In the genomic region with DNA sequence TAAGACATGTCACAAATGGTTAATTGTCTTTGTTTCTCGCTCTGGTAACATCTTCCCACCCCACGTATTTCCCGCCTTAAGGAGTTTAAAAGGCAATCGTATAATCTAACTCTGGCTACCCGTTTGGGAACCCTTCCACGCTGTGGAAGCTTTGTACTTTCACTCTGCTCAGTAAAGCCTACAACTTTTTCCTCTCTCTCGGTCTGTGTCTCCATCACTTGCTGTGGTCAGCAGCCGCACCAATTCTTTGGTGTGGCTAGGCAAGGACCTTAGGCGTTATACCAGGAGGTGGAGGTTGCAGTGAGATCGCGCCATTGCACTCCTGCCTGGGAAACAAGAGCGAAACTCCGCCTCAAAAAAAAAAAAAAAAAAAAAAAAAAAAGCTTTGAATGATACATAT, we compare ENCODE assay signal across 24 cellular contexts.
A peak's percentile ranks its signal among the peaks of the same experiment; 100 is the strongest.
DNase-seq lines count a peak whose midpoint lies in the region; ATAC-seq and TF ChIP-seq lines count a peak whose summit lies in the region.
"Had no signal": no experiment of that assay in that cellular context is flagged by ENCODE, and none has a peak within 500 bp of the region (broad histone marks: within the 10 kb centered on the region; RNA-seq: fewer than 3 reads in every experiment).

No MANE protein-coding gene starts in this region.

- H3K4me3 ChIP-seq in RWPE2 (ENCODE audit: severe bottlenecking) (no peak overlapping the region), rectal smooth muscle tissue (ENCODE audit: low read length) (peak overlapping the region; percentile 27), right atrium auricular region (no peak overlapping the region)
- H3K4me3 ChIP-seq: cardiac muscle cell had no signal

- no peaks in the 10 kb centered on the region for H3K27me3 Mint-ChIP-seq in activated CD4-positive, alpha-beta T cell treated with anti-CD3 and anti-CD28 coated beads for 36 hours
- no peaks in the 10 kb centered on the region for H3K27me3 Mint-ChIP-seq in chondrocyte (ENCODE audit: low read depth)
- H3K27me3 Mint-ChIP-seq: activated naive CD4-positive, alpha-beta T cell treated with anti-CD3 and anti-CD28 coated beads, Interleukin-2, amount 10 ng/mL, durations not matched to agents 7 days and 5 days; CD4-positive, CD25-positive, alpha-beta regulatory T cell; memory B cell had no signal

- no peak overlapping the region for H3K27ac Mint-ChIP-seq in activated CD4-positive, alpha-beta T cell treated with anti-CD3 and anti-CD28 coated beads for 36 hours
- no peak overlapping the region for H3K27ac Mint-ChIP-seq in chondrocyte (ENCODE audit: unreplicated experiment)
- H3K27ac Mint-ChIP-seq: activated CD8-positive, alpha-beta T cell treated with anti-CD3 and anti-CD28 coated beads, Interleukin-2, amount 10 ng/mL, durations not matched to agents 7 days and 5 days; activated naive CD4-positive, alpha-beta T cell treated with anti-CD3 and anti-CD28 coated beads, Interleukin-2, amount 10 ng/mL, durations not matched to agents 7 days and 5 days; CD4-positive, CD25-positive, alpha-beta regulatory T cell; memory B cell; stimulated activated effector memory CD8-positive, alpha-beta T cell treated with anti-CD3 and anti-CD28 coated beads, Interleukin-12 subunit alpha, Interleukin-12 subunit beta, amount 100 ng/mL, for 72 hours had no signal

- H3K27me3 ChIP-seq in RWPE2 (ENCODE audit: insufficient read depth, poor library complexity, severe bottlenecking) (no peaks in the 10 kb centered on the region), rectal smooth muscle tissue (ENCODE audit: control insufficient read depth, insufficient read depth, low read length) (no peaks in the 10 kb centered on the region), right atrium auricular region (no peaks in the 10 kb centered on the region)
- H3K27me3 ChIP-seq: cardiac muscle cell had no signal

- peaks cover 17% of the 10 kb centered on the region for H3K9me3 Mint-ChIP-seq in activated CD4-positive, alpha-beta T cell treated with anti-CD3 and anti-CD28 coated beads for 36 hours (ENCODE audit: low read depth)
- H3K9me3 Mint-ChIP-seq in chondrocyte (ENCODE audit: low read depth): peaks cover 4% of the 10 kb centered on the region

- H3K9me3 ChIP-seq in RWPE2 (ENCODE audit: severe bottlenecking): no peaks in the 10 kb centered on the region
- H3K9me3 ChIP-seq in right atrium auricular region: peaks cover 0 to 8% of the 10 kb centered on the region in 2 donors

- H3K27ac ChIP-seq in RWPE2 (ENCODE audit: poor library complexity, severe bottlenecking) (no peak overlapping the region), rectal smooth muscle tissue (ENCODE audit: low read depth, low read length) (no peak overlapping the region), right atrium auricular region (no peak overlapping the region)
- H3K27ac ChIP-seq: cardiac muscle cell had no signal

- DNase-seq in ELF-1 (ENCODE audit: low read depth, low spot score) (peak; percentile 59), RWPE2 (ENCODE audit: low spot score) (no peak), kidney tubule cell (ENCODE audit: low spot score) (peak; percentile 9), right atrium auricular region (ENCODE audit: low spot score) (no peak), UCSD-AML1 (lab: John Stamatoyannopoulos, UW; ENCODE audit: unreplicated experiment) (no peak), chondrocyte (ENCODE audit: low spot score) (no peak)
- no peak for DNase-seq in activated CD4-positive, alpha-beta T cell treated with anti-CD3 and anti-CD28 coated beads for 36 hours
- DNase-seq: activated CD8-positive, alpha-beta T cell treated with anti-CD3 and anti-CD28 coated beads, Interleukin-2, amount 10 ng/mL, durations not matched to agents 7 days and 5 days; activated naive CD4-positive, alpha-beta T cell treated with anti-CD3 and anti-CD28 coated beads, Interleukin-2, amount 10 ng/mL, durations not matched to agents 7 days and 5 days; amygdala; CD4-positive, CD25-positive, alpha-beta regulatory T cell; dermis blood vessel endothelial cell; GF-D8; KBM-7; NCI-H187; NCI-H69; Right ventricle myocardium superior; stimulated activated CD4-positive, alpha-beta T cell treated with anti-CD3 and anti-CD28 coated beads, Interleukin-2, amount 100 ng/mL, for 24 hours; T1000 had no signal

- CTCF ChIA-PET in activated CD4-positive, alpha-beta T cell treated with anti-CD3 and anti-CD28 coated beads for 36 hours (lab: Charles Lee): no interaction called here

- H3K9ac ChIP-seq in rectal smooth muscle tissue (ENCODE audit: low read length): no peak overlapping the region

- POLR2A ChIA-PET in activated CD4-positive, alpha-beta T cell treated with anti-CD3 and anti-CD28 coated beads for 36 hours (lab: Charles Lee): no interaction called here

- ATAC-seq in RWPE2 (ENCODE audit: low read depth): 0 out of 3 replicates have a peak, but pooled peaks have one; percentile 25
- no peak for ATAC-seq in activated CD4-positive, alpha-beta T cell treated with anti-CD3 and anti-CD28 coated beads for 36 hours
- ATAC-seq: activated CD4-positive, CD25-positive, alpha-beta regulatory T cell treated with anti-CD3 and anti-CD28 coated beads, Interleukin-2, amount 50 U/mL, for 24 hours; activated CD8-positive, alpha-beta T cell treated with anti-CD3 and anti-CD28 coated beads, Interleukin-2, amount 10 ng/mL, durations not matched to agents 7 days and 5 days; stimulated activated effector memory CD8-positive, alpha-beta T cell treated with anti-CD3 and anti-CD28 coated beads, Interleukin-12 subunit alpha, Interleukin-12 subunit beta, amount 100 ng/mL, for 72 hours had no signal

- H3K4me1 ChIP-seq in RWPE2 (ENCODE audit: insufficient read depth, poor library complexity, severe bottlenecking) (no peaks in the 10 kb centered on the region), rectal smooth muscle tissue (ENCODE audit: control insufficient read depth, insufficient read depth, low read length) (no peaks in the 10 kb centered on the region), right atrium auricular region (no peaks in the 10 kb centered on the region)

- TF ChIP-seq CTCF in RWPE2 (IDR thresholded peaks at IDR 0.05; ENCODE audit: poor library complexity, severe bottlenecking) (no peak), right atrium auricular region (IDR thresholded peaks at IDR 0.05) (no peak), chondrocyte (IDR thresholded peaks at IDR 0.05) (no peak)

- H3K36me3 ChIP-seq in RWPE2 (ENCODE audit: low read depth) (no peaks in the 10 kb centered on the region), rectal smooth muscle tissue (ENCODE audit: control insufficient read depth, insufficient read depth, low read length) (no peaks in the 10 kb centered on the region), right atrium auricular region (no peaks in the 10 kb centered on the region)
- H3K36me3 ChIP-seq: cardiac muscle cell had no signal

- intact Hi-C loops in activated CD4-positive, alpha-beta T cell treated with anti-CD3 and anti-CD28 coated beads for 36 hours (cut with DNase I, micrococcal nuclease): no loop called here

- no peaks in the 10 kb centered on the region for H3K4me1 Mint-ChIP-seq in activated CD4-positive, alpha-beta T cell treated with anti-CD3 and anti-CD28 coated beads for 36 hours
- H3K4me1 Mint-ChIP-seq in chondrocyte (ENCODE audit: low read depth): no peaks in the 10 kb centered on the region
- H3K4me1 Mint-ChIP-seq: activated naive CD4-positive, alpha-beta T cell treated with anti-CD3 and anti-CD28 coated beads, Interleukin-2, amount 10 ng/mL, durations not matched to agents 7 days and 5 days; CD4-positive, CD25-positive, alpha-beta regulatory T cell; memory B cell; stimulated activated effector memory CD8-positive, alpha-beta T cell treated with anti-CD3 and anti-CD28 coated beads, Interleukin-12 subunit alpha, Interleukin-12 subunit beta, amount 100 ng/mL, for 72 hours had no signal

- H3K4me3 Mint-ChIP-seq in activated CD4-positive, alpha-beta T cell treated with anti-CD3 and anti-CD28 coated beads for 36 hours: no peak overlapping the region
- no peak overlapping the region for H3K4me3 Mint-ChIP-seq in chondrocyte (ENCODE audit: unreplicated experiment)
- H3K4me3 Mint-ChIP-seq: activated CD8-positive, alpha-beta T cell treated with anti-CD3 and anti-CD28 coated beads, Interleukin-2, amount 10 ng/mL, durations not matched to agents 7 days and 5 days; activated naive CD4-positive, alpha-beta T cell treated with anti-CD3 and anti-CD28 coated beads, Interleukin-2, amount 10 ng/mL, durations not matched to agents 7 days and 5 days; CD4-positive, CD25-positive, alpha-beta regulatory T cell; memory B cell; stimulated activated effector memory CD8-positive, alpha-beta T cell treated with anti-CD3 and anti-CD28 coated beads, Interleukin-12 subunit alpha, Interleukin-12 subunit beta, amount 100 ng/mL, for 72 hours had no signal

- H3K36me3 Mint-ChIP-seq in activated CD4-positive, alpha-beta T cell treated with anti-CD3 and anti-CD28 coated beads for 36 hours (ENCODE audit: low read depth): no peaks in the 10 kb centered on the region
- no peaks in the 10 kb centered on the region for H3K36me3 Mint-ChIP-seq in chondrocyte (ENCODE audit: low read depth)
- H3K36me3 Mint-ChIP-seq: activated naive CD4-positive, alpha-beta T cell treated with anti-CD3 and anti-CD28 coated beads, Interleukin-2, amount 10 ng/mL, durations not matched to agents 7 days and 5 days; CD4-positive, CD25-positive, alpha-beta regulatory T cell; memory B cell; stimulated activated effector memory CD8-positive, alpha-beta T cell treated with anti-CD3 and anti-CD28 coated beads, Interleukin-12 subunit alpha, Interleukin-12 subunit beta, amount 100 ng/mL, for 72 hours had no signal

Comparison
In these comparisons a context has a peak if more than half of its experiments do, and no peak if none do; other contexts are left out.
1. DNase-seq: peak in ELF-1 (single experiment) and kidney tubule cell (single experiment); none in RWPE2 (single experiment), right atrium auricular region (single experiment), activated CD4-positive, alpha-beta T cell treated with anti-CD3 and anti-CD28 coated beads for 36 hours (single experiment), UCSD-AML1 (single experiment) and chondrocyte (single experiment).